In the genomic region with DNA sequence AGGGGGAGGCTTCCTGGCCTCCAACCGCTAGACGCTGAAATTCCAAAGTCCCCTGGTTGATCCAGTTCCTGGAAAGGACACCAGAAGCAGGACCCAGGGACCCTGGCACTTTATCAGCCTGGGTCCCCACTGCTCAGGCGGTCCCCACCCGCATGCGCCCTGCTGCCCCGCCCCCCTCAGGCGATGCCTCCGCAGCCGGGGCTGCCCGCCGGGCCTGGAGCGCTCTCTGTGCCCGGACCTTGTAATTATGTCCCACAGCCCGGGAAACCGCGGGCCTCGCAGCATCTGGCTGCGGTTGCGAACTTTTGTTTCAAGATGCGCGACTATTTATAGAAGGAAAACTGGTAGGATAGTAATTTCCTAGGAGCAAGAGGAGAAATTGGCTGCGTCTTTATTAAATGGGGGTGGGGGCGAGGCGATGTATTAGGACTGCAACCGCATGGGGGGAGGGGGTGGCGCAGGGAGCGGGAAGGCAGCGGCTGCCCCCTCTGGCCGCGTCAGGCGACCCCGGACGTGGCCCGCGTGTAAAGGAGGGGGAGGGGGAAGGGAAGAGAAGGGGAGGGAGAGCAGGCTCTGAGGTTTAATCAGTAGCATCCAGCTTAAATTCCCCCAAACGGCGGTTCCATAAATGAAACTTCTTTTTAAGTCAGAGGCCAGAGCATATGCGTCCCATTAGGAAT, we compare ENCODE assay signal across 12 cellular contexts. TPM values are rescaled to one million over a fixed set of nuclear protein-coding genes. Genes with fewer than 3 reads are reported as not detected.
DNase-seq lines count a peak whose midpoint lies in the region; ATAC-seq and TF ChIP-seq lines count a peak whose summit lies in the region.
"Had no signal": no experiment of that assay in that cellular context is flagged by ENCODE, and none has a peak within 500 bp of the region (broad histone marks: within the 10 kb centered on the region; RNA-seq: fewer than 3 reads in every experiment).

No MANE protein-coding gene starts in this region.

- H3K4me3 Mint-ChIP-seq in activated CD4-positive, alpha-beta T cell treated with anti-CD3 and anti-CD28 coated beads, Interleukin-2, amount 10 ng/mL, durations not matched to agents 24 days and 14 days = no peak overlapping the region
- H3K4me3 Mint-ChIP-seq: activated naive CD4-positive, alpha-beta T cell treated with anti-CD3 and anti-CD28 coated beads, Interleukin-2, amount 50 U/mL, for 24 hours had no signal

- WGBS in stomach, 5 donors = 3 to 8% (median 3%) methylated on average over 35 to 38 of the region's 38 CpGs

- no peak for DNase-seq in activated CD4-positive, alpha-beta T cell treated with anti-CD3 and anti-CD28 coated beads, Interleukin-2, amount 10 ng/mL, durations not matched to agents 24 days and 14 days
- DNase-seq in activated CD4-positive, alpha-beta T cell treated with anti-CD3 and anti-CD28 coated beads for 48 hours = no peak
- no peak for DNase-seq in WERI-Rb-1
- DNase-seq in stomach = no peak
- DNase-seq in ureter (ENCODE audit: low spot score) = no peak
- DNase-seq: NCI-H510A treated with DMSO at 0.1 percent for 48 hours had no signal

- intact Hi-C loops in activated CD4-positive, alpha-beta T cell treated with anti-CD3 and anti-CD28 coated beads, Interleukin-2, amount 10 ng/mL, durations not matched to agents 24 days and 14 days (cut with micrococcal nuclease) = no loop called here
- intact Hi-C loops in stomach (cut with DNase I; ENCODE audit: low total_unique reads) = no loop called here

- peak overlapping the region; percentile 56 for H3K27ac Mint-ChIP-seq in activated CD4-positive, alpha-beta T cell treated with anti-CD3 and anti-CD28 coated beads, Interleukin-2, amount 10 ng/mL, durations not matched to agents 24 days and 14 days
- H3K27ac Mint-ChIP-seq: activated naive CD4-positive, alpha-beta T cell treated with anti-CD3 and anti-CD28 coated beads, Interleukin-2, amount 50 U/mL, for 24 hours had no signal

- no peak overlapping the region for H3K9ac ChIP-seq in iPS-18a (ENCODE audit: low read length)

- TF ChIP-seq CTCF in WERI-Rb-1 (IDR thresholded peaks at IDR 0.05; ENCODE audit: low read depth, low read length) = no peak
- no peak for TF ChIP-seq CTCF in stomach (IDR thresholded peaks at IDR 0.05)

- H3K27ac ChIP-seq in WERI-Rb-1 (no peak overlapping the region), iPS-18a (ENCODE audit: low read length) (no peak overlapping the region), stomach (no peak overlapping the region)
- H3K27ac ChIP-seq: HL-60 had no signal

- no peaks in the 10 kb centered on the region for H3K9me3 Mint-ChIP-seq in activated CD4-positive, alpha-beta T cell treated with anti-CD3 and anti-CD28 coated beads, Interleukin-2, amount 10 ng/mL, durations not matched to agents 24 days and 14 days
- H3K9me3 Mint-ChIP-seq: activated naive CD4-positive, alpha-beta T cell treated with anti-CD3 and anti-CD28 coated beads, Interleukin-2, amount 50 U/mL, for 24 hours had no signal

- H3K36me3 ChIP-seq in WERI-Rb-1 = no peaks in the 10 kb centered on the region
- no peaks in the 10 kb centered on the region for H3K36me3 ChIP-seq in iPS-18a (ENCODE audit: control insufficient read depth, low read depth, low read length)
- H3K36me3 ChIP-seq in stomach = no peaks in the 10 kb centered on the region

- no peak for TF ChIP-seq EP300 in stomach (IDR thresholded peaks at IDR 0.05)

- H3K4me1 ChIP-seq in iPS-18a (ENCODE audit: control insufficient read depth, low read depth, low read length) (peaks cover 29% of the 10 kb centered on the region), stomach (peaks cover 24 to 38% (median 27%) of the 10 kb centered on the region in 4 donors)

- no peaks in the 10 kb centered on the region for H3K4me1 Mint-ChIP-seq in activated CD4-positive, alpha-beta T cell treated with anti-CD3 and anti-CD28 coated beads, Interleukin-2, amount 10 ng/mL, durations not matched to agents 24 days and 14 days
- H3K4me1 Mint-ChIP-seq: activated naive CD4-positive, alpha-beta T cell treated with anti-CD3 and anti-CD28 coated beads, Interleukin-2, amount 50 U/mL, for 24 hours had no signal

- H3K36me3 Mint-ChIP-seq in activated CD4-positive, alpha-beta T cell treated with anti-CD3 and anti-CD28 coated beads, Interleukin-2, amount 10 ng/mL, durations not matched to agents 24 days and 14 days (ENCODE audit: low read depth) = no peaks in the 10 kb centered on the region
- H3K36me3 Mint-ChIP-seq: activated naive CD4-positive, alpha-beta T cell treated with anti-CD3 and anti-CD28 coated beads, Interleukin-2, amount 50 U/mL, for 24 hours had no signal

- no peak for ATAC-seq in GM19455 (IDR thresholded peaks at IDR 0.05; ENCODE audit: unreplicated experiment)
- no peak for ATAC-seq in GM18867 (IDR thresholded peaks at IDR 0.05; ENCODE audit: unreplicated experiment)

- no peak for TF ChIP-seq POLR2A in stomach (IDR thresholded peaks at IDR 0.05)

- H3K27me3 ChIP-seq in WERI-Rb-1 (ENCODE audit: insufficient read depth, low read depth, severe bottlenecking) (peaks cover 88% of the 10 kb centered on the region), iPS-18a (ENCODE audit: control insufficient read depth, insufficient read depth, low read length) (peaks cover 100% of the 10 kb centered on the region), stomach (peaks cover 42 to 100% (median 89%) of the 10 kb centered on the region in 3 donors)

- H3K27me3 Mint-ChIP-seq in activated CD4-positive, alpha-beta T cell treated with anti-CD3 and anti-CD28 coated beads, Interleukin-2, amount 10 ng/mL, durations not matched to agents 24 days and 14 days = peaks cover 55% of the 10 kb centered on the region

- H3K9me3 ChIP-seq in WERI-Rb-1 (ENCODE audit: severe bottlenecking) = no peaks in the 10 kb centered on the region
- H3K9me3 ChIP-seq in iPS-18a (ENCODE audit: control insufficient read depth, low read depth, low read length) = no peaks in the 10 kb centered on the region
- H3K9me3 ChIP-seq in stomach = no peaks in the 10 kb centered on the region

- H3K4me3 ChIP-seq in WERI-Rb-1 (ENCODE audit: low read depth, low read length) (peak overlapping the region; percentile 22), iPS-18a (ENCODE audit: low read length) (peak overlapping the region; percentile 47), stomach (peak overlapping the region; percentile 5 to 38 (median 24))

RNA-seq across cellular contexts. Expression of a gene that starts 6.1 kb away (rescaled TPM):
- not detected in 2 replicates for total RNA-seq in activated CD4-positive, alpha-beta T cell treated with anti-CD3 and anti-CD28 coated beads, Interleukin-2, amount 10 ng/mL, durations not matched to agents 24 days and 14 days
- total RNA-seq in stomach = not detected
- polyA plus RNA-seq in stomach = 1 to 10 TPM in 1 of 3 donors, under 1 TPM in 1, not detected in 1; 0.06 to 2.0 TPM
- total RNA-seq in ureter = 58.6 TPM
- total RNA-seq: posterior vena cava had no signal

Comparison
In these comparisons a context has a peak if more than half of its experiments do, and no peak if none do; other contexts are left out.
1. RNA of a gene that starts 6.1 kb away (total RNA-seq): 58.6 TPM in ureter (single experiment); not detected in activated CD4-positive, alpha-beta T cell treated with anti-CD3 and anti-CD28 coated beads, Interleukin-2, amount 10 ng/mL, durations not matched to agents 24 days and 14 days and not detected in stomach; every median in the first group is over 10 times any median in the second.
2. Peak in every context shown above with its lines, with median percentiles within 50 percentile points of each other: H3K4me3 ChIP-seq.